8 cellular contexts compared by ENCODE assay signal in the genomic region with DNA sequence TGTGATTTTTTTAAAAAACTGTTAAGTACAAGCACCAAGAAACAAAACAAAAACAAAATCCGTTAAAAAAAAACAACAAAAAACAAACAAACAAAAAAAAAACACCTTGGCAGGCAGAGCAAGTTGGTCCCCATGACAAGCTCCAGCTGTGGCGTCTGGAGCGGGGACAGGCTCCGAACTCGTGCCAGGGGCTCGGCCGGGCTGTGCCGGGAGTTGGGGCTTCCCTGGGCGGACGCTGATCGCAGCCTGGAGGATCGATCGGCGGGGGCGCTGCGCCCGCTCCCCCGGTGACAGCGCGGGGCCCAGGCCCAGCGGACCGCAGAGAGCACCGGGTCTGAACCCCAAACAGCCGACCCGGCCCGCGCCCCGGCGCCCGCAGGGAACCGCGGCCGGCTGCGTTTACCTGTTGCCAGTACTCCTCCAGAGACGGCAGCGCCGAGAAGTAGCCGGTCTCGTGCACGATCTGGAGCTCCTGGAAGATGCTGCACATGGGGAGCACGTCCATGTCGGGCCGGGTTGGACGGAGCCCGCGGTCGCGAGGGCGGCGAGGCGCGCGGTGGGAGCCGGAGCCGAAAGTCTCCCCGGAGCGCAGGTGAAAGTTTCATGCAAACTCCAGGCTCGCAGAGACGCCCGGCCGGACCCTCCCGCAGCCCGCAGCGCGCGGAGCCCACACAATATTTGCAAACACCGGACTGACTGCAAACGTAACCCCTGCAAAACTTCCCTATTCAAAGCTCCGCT. TPM values are rescaled to one million over a fixed set of nuclear protein-coding genes. Genes with fewer than 3 reads are reported as not detected.
DNase-seq lines count a peak whose midpoint lies in the region; ATAC-seq and TF ChIP-seq lines count a peak whose summit lies in the region.

A gene (minus strand): TSS at position 700 of the 741 bp plus-strand sequence. CDS start 195 bp downstream, at position 505.

- peak within 1 kb of the TSS; percentile 70 to 99 (median 82) for H3K4me3 ChIP-seq in esophagus squamous epithelium
- H3K4me3 ChIP-seq in uterus, result peak within 1 kb of the TSS; percentile 86 to 93

- peak in 2 of 4 donors; percentile 71 to 72 for TF ChIP-seq POLR2A in esophagus squamous epithelium (IDR thresholded peaks at IDR 0.05)
- peak in 1 of 2 donors; percentile 81 for TF ChIP-seq POLR2A in uterus (IDR thresholded peaks at IDR 0.05)

- H3K36me3 ChIP-seq in esophagus squamous epithelium (peaks cover 9 to 24% (median 15%) of the 10 kb centered on the region in 3 donors), uterus (no peaks in the 10 kb centered on the region)

- H3K27ac ChIP-seq in esophagus squamous epithelium (peak within 1 kb of the TSS; percentile 99 to 100 (median 100)), uterus (peak within 1 kb of the TSS; percentile 100)

- ATAC-seq in GM18520 (IDR thresholded peaks at IDR 0.05; ENCODE audit: unreplicated experiment) (peak; percentile 2), HG03354 (IDR thresholded peaks at IDR 0.05; ENCODE audit: poor library complexity, severe bottlenecking, unreplicated experiment) (peak; percentile 1)

- peaks cover 16 to 38% (median 20%) of the 10 kb centered on the region in 3 donors for H3K4me1 ChIP-seq in esophagus squamous epithelium
- no peaks in the 10 kb centered on the region for H3K4me1 ChIP-seq in uterus

- peak; percentile 34 for DNase-seq in AG08396 (ENCODE audit: low spot score)
- DNase-seq in UCSD-AML1 (lab: John Stamatoyannopoulos, UW; ENCODE audit: unreplicated experiment), result peak; percentile 54
- DNase-seq in esophagus squamous epithelium (lab: John Stamatoyannopoulos, UW), result no peak
- DNase-seq in myocyte (ENCODE audit: low read depth), result peak; percentile 45
- peak in 1 of 2 donors; percentile 69 for DNase-seq in uterus
- no peak for DNase-seq in NOMO-1 treated with DMSO at 0.1 percent for 48 hours (lab: John Stamatoyannopoulos, UW; ENCODE audit: unreplicated experiment)

- intact Hi-C loops in esophagus squamous epithelium (cut with DNase I) (loop anchor here (5.0 to 10.0 kb wide), 2 partner anchors 320 to 983 kb away; no protein-coding TSS in a partner anchor), uterus (cut with DNase I; ENCODE audit: low total_unique reads) (loop anchor here (10.0 kb wide), 1 partner anchor 460 kb away; no protein-coding TSS in a partner anchor)

- H3K27me3 ChIP-seq in esophagus squamous epithelium, result no peaks in the 10 kb centered on the region
- no peaks in the 10 kb centered on the region for H3K27me3 ChIP-seq in uterus

- TF ChIP-seq CTCF in esophagus squamous epithelium (IDR thresholded peaks at IDR 0.05) (peak in 1 of 6 experiments; percentile 9), uterus (IDR thresholded peaks at IDR 0.05) (no peak)

- no peaks in the 10 kb centered on the region for H3K9me3 ChIP-seq in esophagus squamous epithelium
- H3K9me3 ChIP-seq in uterus, result no peaks in the 10 kb centered on the region

- WGBS in esophagus squamous epithelium, 2 donors, result 0 to 1% methylated on average over 20 of the region's 69 CpGs

RNA-seq across cellular contexts. Expression of the gene that starts here (rescaled TPM):
- 10 to 100 TPM; 39.6 to 91.2 (median 74.2) TPM for total RNA-seq in esophagus squamous epithelium
- 14.6 and 14.9 TPM in 2 replicates for total RNA-seq in myocyte
- 39.6 TPM for polyA plus RNA-seq in myocyte (2012)
- total RNA-seq in uterus, result 100 to 1,000 TPM in 2 of 4 donors, 10 to 100 TPM in 2; 47.9 to 128 (median 87.4) TPM

Comparison
In these comparisons a context has a peak if more than half of its experiments do, and no peak if none do; other contexts are left out.
1. DNase-seq: peak in AG08396 (single experiment), UCSD-AML1 (single experiment) and myocyte (single experiment); none in esophagus squamous epithelium (single experiment) and NOMO-1 treated with DMSO at 0.1 percent for 48 hours (single experiment).